ENCODE assay signal across 12 cellular contexts in genomic region chr14:58535084-58535483, GRCh38.
A peak's percentile ranks its signal among the peaks of the same experiment; 100 is the strongest.
DNase-seq lines count a peak whose midpoint lies in the region; ATAC-seq and TF ChIP-seq lines count a peak whose summit lies in the region.
"Had no signal": no experiment of that assay in that cellular context is flagged by ENCODE, and none has a peak within 500 bp of the region (broad histone marks: within the 10 kb centered on the region; RNA-seq: fewer than 3 reads in every experiment).

No MANE protein-coding gene starts in this region.

- no peak overlapping the region for H3K27ac Mint-ChIP-seq in MCF 10A (ENCODE audit: low read depth, unreplicated experiment)

- intact Hi-C loops in MCF 10A (cut with micrococcal nuclease) = no loop called here

- H3K9me3 ChIP-seq in GM23248 (ENCODE audit: low read depth) = no peaks in the 10 kb centered on the region

- H2AFZ ChIP-seq in GM23248 = peak overlapping the region; percentile 42; the same call in 1 of the 2 replicates

- H3K36me3 ChIP-seq in GM23248 (ENCODE audit: low read depth) = no peaks in the 10 kb centered on the region

- H3K27ac ChIP-seq in GM23248 = no peak overlapping the region

- no peaks in the 10 kb centered on the region for H3K36me3 Mint-ChIP-seq in MCF 10A (ENCODE audit: insufficient read depth, unreplicated experiment)

- no peaks in the 10 kb centered on the region for H4K20me1 ChIP-seq in GM23248 (ENCODE audit: insufficient read depth)

- no peaks in the 10 kb centered on the region for H3K79me2 ChIP-seq in GM23248 (ENCODE audit: insufficient read depth)

- DNase-seq in GM23248 (peak; percentile 8), fibroblast of pulmonary artery (ENCODE audit: low read depth) (peak; percentile 75), renal cortical epithelial cell (ENCODE audit: low read depth) (peak; percentile 11), NCI-H1694 (lab: John Stamatoyannopoulos, UW) (no peak), SIG-M5 treated with dmso at 0.1 percent for 504 hours (lab: John Stamatoyannopoulos, UW; ENCODE audit: unreplicated experiment) (no peak), MCF 10A (ENCODE audit: unreplicated experiment) (no peak)
- DNase-seq: activated CD4-positive, CD25-positive, alpha-beta regulatory T cell; activated CD8-positive, alpha-beta memory T cell treated with anti-CD3 and anti-CD28 coated beads, Interleukin-2, amount 50 U/mL, for 48 hours; effector memory CD4-positive, alpha-beta T cell; kidney; naive thymus-derived CD4-positive, alpha-beta T cell had no signal

- H3K9me3 Mint-ChIP-seq in MCF 10A (ENCODE audit: unreplicated experiment) = no peaks in the 10 kb centered on the region

- TF ChIP-seq CTCF in fibroblast of pulmonary artery (IDR thresholded peaks at IDR 0.05; ENCODE audit: low read length, missing control alignments) = no peak
- no peak for TF ChIP-seq CTCF in MCF 10A (IDR thresholded peaks at IDR 0.05; ENCODE audit: unreplicated experiment)

- no peak overlapping the region for H3K4me2 ChIP-seq in GM23248 (ENCODE audit: unreplicated experiment)

- H3K4me3 ChIP-seq in GM23248 (no peak overlapping the region), fibroblast of pulmonary artery (replicated peaks; ENCODE audit: low read depth, low read length) (no peak overlapping the region)

- no peak overlapping the region for H3K9ac ChIP-seq in GM23248

- no peak overlapping the region for H3K4me3 Mint-ChIP-seq in MCF 10A (ENCODE audit: unreplicated experiment)
- H3K4me3 Mint-ChIP-seq: naive thymus-derived CD4-positive, alpha-beta T cell had no signal

- CTCF ChIA-PET in MCF 10A (lab: Yijun Ruan, JAX) = no interaction called here

- ATAC-seq in SK-N-SH treated with all-trans-retinoic acid at 6 μM for 48 hours = peak; percentile 32; the same call in 1 of the 3 replicates
- ATAC-seq: naive thymus-derived CD4-positive, alpha-beta T cell had no signal

- in situ Hi-C loops in GM23248 (cut with MboI) = no loop called here

- H3F3A ChIP-seq in GM23248 (ENCODE audit: insufficient read depth) = peaks cover 14% of the 10 kb centered on the region

- POLR2A ChIA-PET in MCF 10A (lab: Yijun Ruan, JAX) = no interaction called here

- WGBS in GM23248 (ENCODE audit: low coverage in 1 of 2, low lambda C conversion rate in 2 of 2, missing lambda C conversion rate in 2 of 2), 2 experiments = 85 to 88% methylated on average over 1 of the region's 1 CpG

- no peaks in the 10 kb centered on the region for H3K4me1 Mint-ChIP-seq in MCF 10A (ENCODE audit: insufficient read depth, unreplicated experiment)

- no peaks in the 10 kb centered on the region for H3K27me3 ChIP-seq in GM23248 (replicated peaks; ENCODE audit: insufficient read depth)

- no peaks in the 10 kb centered on the region for H3K27me3 Mint-ChIP-seq in MCF 10A (ENCODE audit: insufficient read depth, unreplicated experiment)
- H3K27me3 Mint-ChIP-seq: naive thymus-derived CD4-positive, alpha-beta T cell had no signal

- H3K4me1 ChIP-seq in GM23248 (ENCODE audit: insufficient read depth) = peaks cover 10% of the 10 kb centered on the region

- no TSS peak for BruUV-seq in MCF 10A (replicated peaks; lab: Mats Ljungman, UMichigan)

- no peaks in the 10 kb centered on the region for H3K9me2 ChIP-seq in GM23248 (ENCODE audit: insufficient read depth)

TF ChIP-seq in SK-N-SH treated with all-trans-retinoic acid at 6 μM for 48 hours, 23 proteins besides CTCF, POLR2A, EP300 and RAD21:
- TF ChIP-seq TCF4 (CRISPR knock-in tag; IDR thresholded peaks at IDR 0.05; ENCODE audit: borderline replicate concordance) (no peak), ISL1 (CRISPR knock-in tag; IDR thresholded peaks at IDR 0.05) (peak; percentile 67)

Comparison
In these comparisons a context has a peak if more than half of its experiments do, and no peak if none do; other contexts are left out.
1. DNase-seq: peak in GM23248 (single experiment), fibroblast of pulmonary artery (single experiment) and renal cortical epithelial cell (single experiment); none in NCI-H1694 (single experiment), SIG-M5 treated with dmso at 0.1 percent for 504 hours (single experiment) and MCF 10A (single experiment).